Comparison of ENCODE assay signal across 14 cellular contexts in the genomic region with DNA sequence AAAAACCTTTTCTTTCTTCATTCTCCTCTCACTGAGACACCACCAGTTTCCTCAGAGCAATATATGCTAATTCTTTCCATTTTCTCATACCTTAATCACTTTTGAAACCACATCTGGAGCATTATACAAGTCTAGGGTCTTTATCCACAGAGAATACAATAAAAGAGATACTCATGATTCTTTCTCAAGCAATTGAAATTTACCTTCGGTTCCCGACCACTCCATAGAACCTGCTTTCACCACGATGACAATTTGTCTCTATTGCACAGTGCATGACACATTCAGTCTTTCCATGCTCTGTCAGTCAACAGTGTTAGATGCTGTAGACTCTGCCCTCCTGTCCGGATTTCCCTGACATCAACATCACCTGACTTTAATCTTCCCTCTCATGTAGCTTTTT.
DNase-seq lines count a peak whose midpoint lies in the region; ATAC-seq lines count a peak whose summit lies in the region.
"Had no signal": no experiment of that assay in that cellular context is flagged by ENCODE, and none has a peak within 500 bp of the region (broad histone marks: within the 10 kb centered on the region; RNA-seq: fewer than 3 reads in every experiment).

No MANE protein-coding gene starts in this region.

- no peaks in the 10 kb centered on the region for H3K36me3 Mint-ChIP-seq in activated T-cell treated with anti-CD3 and anti-CD28 coated beads, Interleukin-2, amount 50 U/mL, for 72 hours (ENCODE audit: insufficient read depth in 2 of 2)

- H3K4me3 Mint-ChIP-seq in activated T-cell treated with anti-CD3 and anti-CD28 coated beads, Interleukin-2, amount 50 U/mL, for 72 hours, result no peak overlapping the region

- H3K4me1 Mint-ChIP-seq in activated T-cell treated with anti-CD3 and anti-CD28 coated beads, Interleukin-2, amount 50 U/mL, for 72 hours (ENCODE audit: low read depth), result no peaks in the 10 kb centered on the region

- ATAC-seq in activated T-cell treated with anti-CD3 and anti-CD28 coated beads, Interleukin-2, amount 50 U/mL, for 72 hours (replicated peaks in 1 of 2), result peak; percentile 42 to 61
- ATAC-seq in GM18870 (IDR thresholded peaks at IDR 0.05; ENCODE audit: unreplicated experiment) (peak; percentile 59), HG03060 (IDR thresholded peaks at IDR 0.05; ENCODE audit: low read depth, unreplicated experiment) (peak; percentile 56), GM18502 (IDR thresholded peaks at IDR 0.05; ENCODE audit: poor library complexity, unreplicated experiment) (no peak)

- H3K27me3 Mint-ChIP-seq in activated T-cell treated with anti-CD3 and anti-CD28 coated beads, Interleukin-2, amount 50 U/mL, for 72 hours (ENCODE audit: low read depth), result no peaks in the 10 kb centered on the region

- no peaks in the 10 kb centered on the region for H3K9me3 Mint-ChIP-seq in activated T-cell treated with anti-CD3 and anti-CD28 coated beads, Interleukin-2, amount 50 U/mL, for 72 hours

- peak overlapping the region; percentile 10 for H3K27ac Mint-ChIP-seq in activated T-cell treated with anti-CD3 and anti-CD28 coated beads, Interleukin-2, amount 50 U/mL, for 72 hours

- no peak for DNase-seq in activated T-cell treated with anti-CD3 and anti-CD28 coated beads, Interleukin-2, amount 50 U/mL, for 72 hours
- no peak for DNase-seq in activated T-cell treated with anti-CD3 and anti-CD28 coated beads for 4 hours
- peak; percentile 47 for DNase-seq in kidney glomerular epithelial cell (lab: John Stamatoyannopoulos, UW)
- DNase-seq in DMS153 (lab: John Stamatoyannopoulos, UW), result no peak
- no peak for DNase-seq in SIG-M5 (lab: John Stamatoyannopoulos, UW)
- DNase-seq: 8988T, GDM1, MV-4-11, NCI-H187, NCI-H2107, NCI-H82 had no signal
